ENCODE assay signal across 1 cellular context in the genomic region with DNA sequence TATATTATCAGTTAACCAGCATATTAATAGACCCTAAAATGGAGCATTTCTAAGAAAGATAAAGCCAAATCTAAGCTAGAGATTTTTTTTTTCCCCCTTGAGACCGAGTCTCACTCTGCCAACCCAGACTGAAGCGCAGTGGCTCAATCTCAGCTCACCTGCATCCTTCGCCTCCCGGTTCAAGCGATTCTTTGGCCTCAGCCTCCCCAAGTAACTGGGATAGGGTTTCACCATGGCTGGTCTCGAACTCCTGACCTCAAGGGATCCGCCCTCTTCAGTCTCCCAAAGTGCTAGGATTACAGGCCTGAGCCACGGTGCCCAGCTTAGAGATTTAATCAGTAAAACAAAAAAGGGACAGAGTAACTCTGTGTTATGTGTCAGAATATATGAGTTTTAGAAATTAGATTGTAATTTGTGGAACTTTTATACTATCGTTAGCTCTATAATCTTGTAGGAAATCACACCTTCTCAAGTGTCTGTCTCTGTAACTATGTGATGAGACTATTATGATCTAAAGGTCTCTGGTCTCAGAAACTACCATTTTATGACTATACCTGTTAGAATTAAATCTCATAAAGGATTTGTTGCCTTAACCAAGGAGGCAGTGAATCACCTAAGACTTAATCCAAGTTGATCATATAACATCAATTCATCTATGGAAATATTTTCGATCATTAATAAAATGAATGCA.
TF ChIP-seq lines count a peak whose summit lies in the region.

No MANE protein-coding gene starts in this region.

TF ChIP-seq in IMR-90, 13 proteins besides CTCF, POLR2A, EP300 and RAD21:
- no peak for TF ChIP-seq FOS (IDR thresholded peaks at IDR 0.05; ENCODE audit: low read depth, low read length)
- TF ChIP-seq CEBPB (IDR thresholded peaks at IDR 0.05; ENCODE audit: low read depth, low read length) = no peak
- no peak for TF ChIP-seq SMC3 (IDR thresholded peaks at IDR 0.05; ENCODE audit: low read depth, low read length)
- no peak for TF ChIP-seq MAZ (IDR thresholded peaks at IDR 0.05; ENCODE audit: borderline replicate concordance, low read depth, low read length)
- TF ChIP-seq, protein P1, sequence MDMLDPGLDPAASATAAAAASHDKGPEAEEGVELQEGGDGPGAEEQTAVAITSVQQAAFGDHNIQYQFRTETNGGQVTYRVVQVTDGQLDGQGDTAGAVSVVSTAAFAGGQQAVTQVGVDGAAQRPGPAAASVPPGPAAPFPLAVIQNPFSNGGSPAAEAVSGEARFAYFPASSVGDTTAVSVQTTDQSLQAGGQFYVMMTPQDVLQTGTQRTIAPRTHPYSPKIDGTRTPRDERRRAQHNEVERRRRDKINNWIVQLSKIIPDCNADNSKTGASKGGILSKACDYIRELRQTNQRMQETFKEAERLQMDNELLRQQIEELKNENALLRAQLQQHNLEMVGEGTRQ (IDR thresholded peaks at IDR 0.05; ENCODE audit: low read depth, low read length) = no peak
- no peak for TF ChIP-seq MAFK (IDR thresholded peaks at IDR 0.05; ENCODE audit: low read depth, low read length)
- no peak for TF ChIP-seq NFE2L2 (IDR thresholded peaks at IDR 0.05; ENCODE audit: low read depth, low read length)
- no peak for TF ChIP-seq MXI1 (IDR thresholded peaks at IDR 0.05; ENCODE audit: borderline replicate concordance, low read depth, low read length)
- TF ChIP-seq, protein P2, sequence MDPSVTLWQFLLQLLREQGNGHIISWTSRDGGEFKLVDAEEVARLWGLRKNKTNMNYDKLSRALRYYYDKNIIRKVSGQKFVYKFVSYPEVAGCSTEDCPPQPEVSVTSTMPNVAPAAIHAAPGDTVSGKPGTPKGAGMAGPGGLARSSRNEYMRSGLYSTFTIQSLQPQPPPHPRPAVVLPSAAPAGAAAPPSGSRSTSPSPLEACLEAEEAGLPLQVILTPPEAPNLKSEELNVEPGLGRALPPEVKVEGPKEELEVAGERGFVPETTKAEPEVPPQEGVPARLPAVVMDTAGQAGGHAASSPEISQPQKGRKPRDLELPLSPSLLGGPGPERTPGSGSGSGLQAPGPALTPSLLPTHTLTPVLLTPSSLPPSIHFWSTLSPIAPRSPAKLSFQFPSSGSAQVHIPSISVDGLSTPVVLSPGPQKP (IDR thresholded peaks at IDR 0.05; ENCODE audit: borderline replicate concordance, low read depth, low read length) = no peak
- no peak for TF ChIP-seq RFX5 (IDR thresholded peaks at IDR 0.05; ENCODE audit: low read depth, low read length)
- no peak for TF ChIP-seq BHLHE40 (IDR thresholded peaks at IDR 0.05; ENCODE audit: low read depth, low read length)
